Comparison of ENCODE assay signal across 1 cellular context in genomic region chr10:70324341-70324861, GRCh38.
TF ChIP-seq lines count a peak whose summit lies in the region.

No MANE protein-coding gene starts in this region.

TF ChIP-seq in GM12878, 131 proteins besides CTCF, POLR2A, EP300 and RAD21 (continued from another document):
- 0 out of 2 replicates have a peak, but pooled peaks have one; percentile 53 for TF ChIP-seq REST (IDR thresholded peaks at IDR 0.05; ENCODE audit: low read depth, low read length)
- TF ChIP-seq BHLHE40 (IDR thresholded peaks at IDR 0.05; ENCODE audit: borderline replicate concordance in 1 of 2, low read depth in 2 of 2, low read length in 1 of 2): peak in 1 of 2 experiments; percentile 33; a peak in 1 of 4 replicates
- peak; percentile 76 for TF ChIP-seq TCF12 (IDR thresholded peaks at IDR 0.05; ENCODE audit: low read depth, low read length)
- no peak for TF ChIP-seq CEBPB (IDR thresholded peaks at IDR 0.05; ENCODE audit: borderline replicate concordance in 1 of 2, low read depth in 2 of 2, low read length in 2 of 2)
- TF ChIP-seq HDGF (IDR thresholded peaks at IDR 0.05): 0 out of 2 replicates have a peak, but pooled peaks have one; percentile 17
- no peak for TF ChIP-seq SREBF1 (IDR thresholded peaks at IDR 0.05; ENCODE audit: low read length)
- TF ChIP-seq RAD51 (IDR thresholded peaks at IDR 0.05): peak; percentile 43; the same call in 1 of the 2 replicates
- no peak for TF ChIP-seq CBX5 (IDR thresholded peaks at IDR 0.05; ENCODE audit: low read depth)
- TF ChIP-seq RUNX3 (IDR thresholded peaks at IDR 0.05; ENCODE audit: low read length): no peak
- 0 out of 2 replicates have a peak, but pooled peaks have one; percentile 44 for TF ChIP-seq NFXL1 (IDR thresholded peaks at IDR 0.05; ENCODE audit: borderline replicate concordance)
- TF ChIP-seq NR2F1 (conservative IDR thresholded peaks at IDR 0.05): peak; percentile 71; the same call in 1 of the 2 replicates
- peak; percentile 31 for TF ChIP-seq USF1 (IDR thresholded peaks at IDR 0.05; ENCODE audit: borderline replicate concordance, extremely low read length, insufficient read depth, low read depth, low read length)
- 0 out of 2 replicates have a peak, but pooled peaks have one; percentile 21 for TF ChIP-seq NBN (IDR thresholded peaks at IDR 0.05)
